ENCODE assay signal across 22 cellular contexts in genomic region chr2:208978966-208979365, GRCh38.
"Had no signal": no experiment of that assay in that cellular context is flagged by ENCODE, and none has a peak within 500 bp of the region (broad histone marks: within the 10 kb centered on the region; RNA-seq: fewer than 3 reads in every experiment).

No MANE protein-coding gene starts in this region.

- H3K4me2 ChIP-seq: SK-N-SH had no signal

- H3K4me1 ChIP-seq: SJSA1 had no signal

- H3K36me3 ChIP-seq: SJSA1 had no signal

- H3K9me3 ChIP-seq: SJSA1, SK-N-SH had no signal

- H3K27ac ChIP-seq: SJSA1 had no signal

- H3K4me3 ChIP-seq: SJSA1 had no signal

- DNase-seq: KBM-7, MV-4-11, NCI-H1048, NCI-H1105, NCI-H1417, NCI-H1436 treated with DMSO at 0.1 percent for 48 hours, NCI-H1694, NCI-H187 treated with DMSO at 0.1 percent for 48 hours, NCI-H2029 treated with DMSO at 0.1 percent for 48 hours, NCI-H2171 treated with DMSO at 0.1 percent for 48 hours, NCI-H345, NCI-H446 treated with DMSO at 0.1 percent for 48 hours, NCI-H510A treated with DMSO at 0.1 percent for 48 hours, NCI-H526 treated with DMSO at 0.1 percent for 48 hours, NCI-H774, Right ventricle myocardium superior, RPMI8226, SIG-M5, SK-N-SH, SW 1271 had no signal

- H3K9ac ChIP-seq: SK-N-SH had no signal

- H3K27me3 ChIP-seq: SJSA1 had no signal

- FAIRE-seq: RCC 7860 had no signal
